In the genomic region with DNA sequence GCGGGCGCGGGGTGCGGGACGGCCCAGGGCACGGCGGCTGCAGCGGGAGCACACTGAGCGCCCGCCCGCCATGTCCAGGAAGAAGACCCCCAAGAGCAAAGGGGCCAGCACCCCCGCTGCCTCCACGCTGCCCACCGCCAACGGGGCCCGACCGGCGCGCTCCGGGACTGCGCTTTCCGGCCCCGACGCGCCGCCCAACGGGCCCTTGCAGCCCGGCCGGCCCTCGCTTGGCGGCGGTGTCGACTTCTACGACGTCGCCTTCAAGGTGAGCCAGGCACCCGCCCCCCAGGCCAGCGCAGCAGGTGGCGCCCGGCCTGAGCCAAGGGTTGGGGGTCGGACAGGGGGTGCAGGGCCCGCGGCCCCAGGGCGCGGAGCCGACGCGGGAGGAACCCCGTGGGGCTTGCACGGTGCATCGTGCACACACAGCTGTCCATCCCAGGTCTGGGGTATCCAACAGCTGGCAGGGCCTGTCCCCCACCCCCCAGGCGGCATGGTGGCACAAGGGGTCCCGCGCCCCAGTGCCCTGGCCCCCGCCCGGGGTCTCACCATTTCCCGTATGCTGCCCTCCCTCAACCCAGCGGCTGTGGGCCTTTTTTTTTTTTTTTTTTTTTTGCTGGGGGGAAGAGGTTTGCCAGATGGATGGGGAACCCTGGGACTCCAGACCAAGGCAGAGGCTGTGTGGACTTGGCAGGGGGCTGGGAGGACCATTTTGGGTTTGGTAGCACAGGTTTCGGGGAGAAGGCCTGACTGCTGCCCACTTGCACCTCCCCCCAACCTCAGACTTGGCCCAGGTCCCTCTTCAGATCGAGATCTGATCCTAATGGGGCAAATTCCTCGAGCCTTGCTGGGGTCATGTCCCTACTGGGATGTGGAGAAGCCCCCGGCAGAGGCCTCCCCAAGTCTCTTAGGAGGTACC, we compare ENCODE assay signal across 1 cellular context.
TF ChIP-seq lines count a peak whose summit lies in the region.

No MANE protein-coding gene starts in this region.

TF ChIP-seq in IMR-90, 13 proteins besides CTCF, POLR2A, EP300 and RAD21 (continued from another document):
- TF ChIP-seq, protein P1, sequence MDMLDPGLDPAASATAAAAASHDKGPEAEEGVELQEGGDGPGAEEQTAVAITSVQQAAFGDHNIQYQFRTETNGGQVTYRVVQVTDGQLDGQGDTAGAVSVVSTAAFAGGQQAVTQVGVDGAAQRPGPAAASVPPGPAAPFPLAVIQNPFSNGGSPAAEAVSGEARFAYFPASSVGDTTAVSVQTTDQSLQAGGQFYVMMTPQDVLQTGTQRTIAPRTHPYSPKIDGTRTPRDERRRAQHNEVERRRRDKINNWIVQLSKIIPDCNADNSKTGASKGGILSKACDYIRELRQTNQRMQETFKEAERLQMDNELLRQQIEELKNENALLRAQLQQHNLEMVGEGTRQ (IDR thresholded peaks at IDR 0.05; ENCODE audit: low read depth, low read length), result no peak
TF ChIP-seq in IMR-90: peak in this region for 1.
